ENCODE assay signal across 10 cellular contexts in genomic region chr1:223700942-223701637, GRCh38. TPM values are rescaled to one million over a fixed set of nuclear protein-coding genes. Genes with fewer than 3 reads are reported as not detected.
DNase-seq lines count a peak whose midpoint lies in the region; ATAC-seq and TF ChIP-seq lines count a peak whose summit lies in the region.
"Had no signal": no experiment of that assay in that cellular context is flagged by ENCODE, and none has a peak within 500 bp of the region (broad histone marks: within the 10 kb centered on the region; RNA-seq: fewer than 3 reads in every experiment).

No MANE protein-coding gene starts in this region.

- TF ChIP-seq EP300 in esophagus muscularis mucosa (IDR thresholded peaks at IDR 0.05) = no peak

- H3K9me3 ChIP-seq in RWPE2 (ENCODE audit: severe bottlenecking) = no peaks in the 10 kb centered on the region
- H3K9me3 ChIP-seq in esophagus muscularis mucosa = no peaks in the 10 kb centered on the region
- H3K9me3 ChIP-seq in psoas muscle = no peaks in the 10 kb centered on the region
- H3K9me3 ChIP-seq: BLaER1 had no signal

- H3K36me3 ChIP-seq in RWPE2 (ENCODE audit: low read depth) = no peaks in the 10 kb centered on the region
- H3K36me3 ChIP-seq in esophagus muscularis mucosa = no peaks in the 10 kb centered on the region
- H3K36me3 ChIP-seq in psoas muscle (ENCODE audit: insufficient read depth in 1 of 2, low read depth in 1 of 2) = no peaks in the 10 kb centered on the region
- H3K36me3 ChIP-seq: BLaER1 had no signal

- intact Hi-C loops in esophagus muscularis mucosa (cut with DNase I) = loop anchor here (5.0 kb wide), 1 partner anchor 141 kb away; no protein-coding TSS in a partner anchor
- intact Hi-C loops in psoas muscle (cut with DNase I) = loop anchor here in 1 of 2 donors (2.0 kb wide), 1 partner anchor 48 kb away; no protein-coding TSS in a partner anchor
- intact Hi-C loops in dorsolateral prefrontal cortex (cut with DNase I) = loop anchor here in 1 of 2 donors (2.0 kb wide), 1 partner anchor 48 kb away; no protein-coding TSS in a partner anchor

- H3K4me1 ChIP-seq in RWPE2 (ENCODE audit: insufficient read depth, poor library complexity, severe bottlenecking) (peaks cover 38% of the 10 kb centered on the region), esophagus muscularis mucosa (peaks cover 19 to 49% (median 42%) of the 10 kb centered on the region in 4 donors), psoas muscle (peaks cover 7% of the 10 kb centered on the region)

- DNase-seq in NCI-H2227 (lab: John Stamatoyannopoulos, UW; ENCODE audit: unreplicated experiment) (peak; percentile 16), NCI-H2227 treated with DMSO at 0.1 percent for 48 hours (lab: John Stamatoyannopoulos, UW) (no peak), RWPE2 (ENCODE audit: low spot score) (peak; percentile 73), esophagus muscularis mucosa (ENCODE audit: extremely low spot score) (no peak), psoas muscle (peak in 1 of 2 donors; percentile 46), NCI-H82 (lab: John Stamatoyannopoulos, UW) (no peak), dorsolateral prefrontal cortex (no peak), substantia nigra (lab: John Stamatoyannopoulos, UW) (no peak)
- DNase-seq: activated B cell treated with CpG ODN at 0.5 μM for 24 hours had no signal

- peak; percentile 86 for ATAC-seq in RWPE2 (ENCODE audit: low read depth)
- peak in 3 of 4 donors; percentile 44 to 51 (median 48) for ATAC-seq in psoas muscle

- TF ChIP-seq POLR2A in esophagus muscularis mucosa (IDR thresholded peaks at IDR 0.05; ENCODE audit: low read depth) = no peak

- H3K4me3 ChIP-seq in RWPE2 (ENCODE audit: severe bottlenecking) (no peak overlapping the region), esophagus muscularis mucosa (peak overlapping the region in 1 of 4 donors; percentile 6), psoas muscle (no peak overlapping the region), dorsolateral prefrontal cortex (no peak overlapping the region)
- H3K4me3 ChIP-seq: BLaER1 had no signal

- H3K27me3 ChIP-seq in RWPE2 (ENCODE audit: insufficient read depth, poor library complexity, severe bottlenecking) (no peaks in the 10 kb centered on the region), esophagus muscularis mucosa (no peaks in the 10 kb centered on the region), psoas muscle (ENCODE audit: insufficient read depth in 3 of 3, low read length in 2 of 3) (no peaks in the 10 kb centered on the region), dorsolateral prefrontal cortex (no peaks in the 10 kb centered on the region)
- H3K27me3 ChIP-seq: BLaER1 had no signal

- TF ChIP-seq CTCF in RWPE2 (IDR thresholded peaks at IDR 0.05; ENCODE audit: poor library complexity, severe bottlenecking) (no peak), esophagus muscularis mucosa (IDR thresholded peaks at IDR 0.05) (no peak), psoas muscle (IDR thresholded peaks at IDR 0.05) (no peak), dorsolateral prefrontal cortex (IDR thresholded peaks at IDR 0.05 in 54 of 56, conservative IDR thresholded peaks at IDR 0.05 in 2 of 56; ENCODE audit: low read depth in 1 of 56, partially characterized antibody in 56 of 56) (no peak)

- peak overlapping the region; percentile 96 for H3K27ac ChIP-seq in RWPE2 (ENCODE audit: poor library complexity, severe bottlenecking)
- H3K27ac ChIP-seq in esophagus muscularis mucosa (replicated peaks in 1 of 4) = peak overlapping the region; percentile 76 to 88 (median 82)
- H3K27ac ChIP-seq in psoas muscle = peak overlapping the region; percentile 13
- peak overlapping the region in 7 of 59 donors; percentile 4 to 67 (median 55) for H3K27ac ChIP-seq in dorsolateral prefrontal cortex
- no peak overlapping the region for H3K27ac ChIP-seq in substantia nigra (ENCODE audit: low read depth, low read length, poor library complexity, severe bottlenecking)
- H3K27ac ChIP-seq: BLaER1 had no signal

- WGBS in esophagus muscularis mucosa = 20% methylated on average over 6 of the region's 8 CpGs
- 54 to 73% (median 72%) methylated on average over 8 of the region's 8 CpGs for WGBS in psoas muscle, 3 donors

RNA-seq across cellular contexts. Expression of gene CAPN2, which starts 11.2 kb away (rescaled TPM):
- 100 to 1,000 TPM in 3 of 4 donors, 10 to 100 TPM in 1; 91.9 to 231 (median 161) TPM for total RNA-seq in esophagus muscularis mucosa
- 100 to 1,000 TPM in 3 of 4 donors, 10 to 100 TPM in 1; 77.1 to 151 (median 105) TPM for total RNA-seq in psoas muscle
- polyA plus RNA-seq in psoas muscle = 100 to 1,000 TPM in 1 of 3 donors, 10 to 100 TPM in 2; 47.6 to 157 (median 73.2) TPM
- 100 to 1,000 TPM in 66 of 120 experiments, 10 to 100 TPM in 54; 66.7 to 318 (median 103) TPM for total RNA-seq in dorsolateral prefrontal cortex

RNA-seq across cellular contexts. Expression of gene CAPN8, which starts 35.6 kb away (rescaled TPM):
- total RNA-seq in esophagus muscularis mucosa = 1 to 10 TPM in 1 of 4 donors, not detected in 3; 1.0 TPM
- 1 to 10 TPM in 2 of 4 donors, under 1 TPM in 1, not detected in 1; 0.78 to 5.4 (median 2.1) TPM for total RNA-seq in psoas muscle
- polyA plus RNA-seq in psoas muscle = under 1 TPM in 2 of 3 donors, not detected in 1; 0.04 to 0.09 TPM
- 1 to 10 TPM in 74 of 120 experiments, under 1 TPM in 35, not detected in 11; 0.30 to 4.8 (median 1.4) TPM for total RNA-seq in dorsolateral prefrontal cortex
- total RNA-seq: activated B cell treated with CpG ODN at 0.5 μM for 24 hours had no signal

Comparison
In these comparisons a context has a peak if more than half of its experiments do, and no peak if none do; other contexts are left out.
1. DNase-seq: peak in NCI-H2227 (single experiment) and RWPE2 (single experiment); none in NCI-H2227 treated with DMSO at 0.1 percent for 48 hours (single experiment), esophagus muscularis mucosa (single experiment), NCI-H82 (single experiment), dorsolateral prefrontal cortex (0 of 10) and substantia nigra (0 of 49).